ENCODE assay signal across 29 cellular contexts in the genomic region with DNA sequence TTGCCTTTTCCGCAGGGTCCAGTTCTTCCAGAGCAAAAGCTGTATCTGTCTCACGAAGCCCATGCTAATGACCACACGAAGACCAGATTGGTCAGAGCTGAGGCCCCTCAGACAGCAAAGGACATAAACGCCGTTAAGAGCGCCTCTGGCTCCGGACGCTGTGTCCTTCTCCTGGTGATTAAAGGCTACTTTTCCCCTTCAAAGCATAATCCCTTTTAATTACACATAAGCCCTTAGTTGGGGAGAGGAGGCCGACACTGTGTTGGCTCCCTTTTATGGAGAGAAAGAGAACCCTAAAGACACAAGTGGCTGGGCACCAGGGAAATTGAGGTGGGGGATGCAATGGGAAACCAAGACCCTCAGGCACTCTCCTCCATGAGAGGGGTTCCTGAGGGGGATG. TPM values are rescaled to one million over a fixed set of nuclear protein-coding genes. Genes with fewer than 3 reads are reported as not detected.
A peak's percentile ranks its signal among the peaks of the same experiment; 100 is the strongest.
DNase-seq lines count a peak whose midpoint lies in the region; ATAC-seq and TF ChIP-seq lines count a peak whose summit lies in the region.
"Had no signal": no experiment of that assay in that cellular context is flagged by ENCODE, and none has a peak within 500 bp of the region (broad histone marks: within the 10 kb centered on the region; RNA-seq: fewer than 3 reads in every experiment).

A gene (minus strand): TSS at position 166 of the 400 bp plus-strand sequence. CDS start 103 bp downstream, at position 63.

- no peaks in the 10 kb centered on the region for H3K79me1 ChIP-seq in neuronal stem cell (ENCODE audit: low read depth, low read length)

- no CpG with 5 or more reads among the region's 9 CpGs for WGBS in neuronal stem cell (ENCODE audit: extremely low coverage in 2 of 2, insufficient read length in 2 of 2, insufficient replicate concordance in 1 of 2), 2 donors

- H3K4me1 ChIP-seq in GM23338 (ENCODE audit: insufficient read depth) (peaks cover 18% of the 10 kb centered on the region), PC-9 (replicated peaks; ENCODE audit: insufficient read depth) (peaks cover 47% of the 10 kb centered on the region), neuronal stem cell (ENCODE audit: control insufficient read depth in 2 of 2, insufficient read depth in 1 of 2, low read depth in 1 of 2, low read length in 2 of 2) (peaks cover 33 to 34% of the 10 kb centered on the region in 2 donors), vagina (peaks cover 17% of the 10 kb centered on the region)
- H3K4me1 ChIP-seq: left lung, Peyer's patch had no signal

- H3K9me3 Mint-ChIP-seq in GM23338 (no peaks in the 10 kb centered on the region), endothelial cell (ENCODE audit: unreplicated experiment) (no peaks in the 10 kb centered on the region)
- H3K9me3 Mint-ChIP-seq: CD8-positive, alpha-beta memory T cell; naive thymus-derived CD8-positive, alpha-beta T cell; stimulated activated naive CD8-positive, alpha-beta T cell treated with anti-CD3 and anti-CD28 coated beads, Interleukin-15, amount 100 ng/mL, for 72 hours; T-helper 2 cell treated with Interferon-gamma antibody and Interleukin-4, amounts not matched to agents 5 μg/mL and 100 μg/mL, for 36 hours had no signal

- TF ChIP-seq POLR2A in vagina (IDR thresholded peaks at IDR 0.05): no peak

- no peaks in the 10 kb centered on the region for H3K9me2 ChIP-seq in GM23338 (ENCODE audit: insufficient read depth)
- H3K9me2 ChIP-seq in PC-9 (ENCODE audit: insufficient read depth): no peaks in the 10 kb centered on the region

- H3F3A ChIP-seq in GM23338 (replicated peaks; ENCODE audit: low read depth) (no peaks in the 10 kb centered on the region), PC-9 (ENCODE audit: insufficient read depth, low read depth) (peaks cover 13% of the 10 kb centered on the region; the same call in 1 of the 2 replicates)

- TF ChIP-seq CTCF in GM23338 (conservative IDR thresholded peaks at IDR 0.05; ENCODE audit: low read depth in 2 of 2) (no peak), PC-9 (conservative IDR thresholded peaks at IDR 0.05) (no peak), endothelial cell (IDR thresholded peaks at IDR 0.05; ENCODE audit: unreplicated experiment) (no peak), vagina (IDR thresholded peaks at IDR 0.05) (no peak)

- H2AFZ ChIP-seq in GM23338: peak within 1 kb of the TSS; percentile 52; the same call in 1 of the 2 replicates
- no peak within 1 kb of the TSS for H2AFZ ChIP-seq in PC-9
- no peak within 1 kb of the TSS for H2AFZ ChIP-seq in neuronal stem cell (ENCODE audit: low read length)

- no peak within 1 kb of the TSS for H3K9ac ChIP-seq in neuronal stem cell (ENCODE audit: low read depth, low read length, poor library complexity)

- H2AK5ac ChIP-seq in neuronal stem cell (ENCODE audit: low read depth, low read length): peak within 1 kb of the TSS; percentile 10

- H3K9me3 ChIP-seq in PC-9 (ENCODE audit: insufficient read depth, low read depth): no peaks in the 10 kb centered on the region
- H3K9me3 ChIP-seq in neuronal stem cell (replicated peaks in 1 of 2; ENCODE audit: control insufficient read depth in 2 of 2, insufficient read depth in 1 of 2, low read depth in 1 of 2, low read length in 2 of 2): no peaks in the 10 kb centered on the region
- no peaks in the 10 kb centered on the region for H3K9me3 ChIP-seq in vagina
- H3K9me3 ChIP-seq: left lung, ovary, Peyer's patch had no signal

- H2BK120ac ChIP-seq in neuronal stem cell (ENCODE audit: low read depth, low read length): peak within 1 kb of the TSS; percentile 4

- H3K79me2 ChIP-seq in GM23338 (replicated peaks; ENCODE audit: insufficient read depth) (no peaks in the 10 kb centered on the region), PC-9 (ENCODE audit: low read depth) (no peaks in the 10 kb centered on the region)

- no peak within 1 kb of the TSS for H2BK12ac ChIP-seq in neuronal stem cell (ENCODE audit: low read length)

- no peak for ATAC-seq in GM23338
- ATAC-seq in HG02973 (IDR thresholded peaks at IDR 0.05; ENCODE audit: unreplicated experiment): no peak
- ATAC-seq: left lung; naive thymus-derived CD8-positive, alpha-beta T cell; stimulated activated naive CD8-positive, alpha-beta T cell treated with anti-CD3 and anti-CD28 coated beads, Interleukin-15, amount 100 ng/mL, for 72 hours had no signal

- intact Hi-C loops in PC-9 (cut with micrococcal nuclease; ENCODE audit: unreplicated experiment) (no loop called here), vagina (cut with DNase I) (no loop called here)

- H3K36me3 Mint-ChIP-seq in GM23338 (ENCODE audit: low read depth) (no peaks in the 10 kb centered on the region), endothelial cell (ENCODE audit: low read depth, unreplicated experiment) (no peaks in the 10 kb centered on the region)
- H3K36me3 Mint-ChIP-seq: activated naive CD8-positive, alpha-beta T cell; CD8-positive, alpha-beta memory T cell; naive thymus-derived CD8-positive, alpha-beta T cell had no signal

- no peak within 1 kb of the TSS for H2BK15ac ChIP-seq in neuronal stem cell (ENCODE audit: low read length)

- H3K27me3 ChIP-seq in GM23338 (ENCODE audit: insufficient read depth): 0 out of 2 replicates have a peak, but pooled peaks cover 4% of the 10 kb centered on the region
- no peaks in the 10 kb centered on the region for H3K27me3 ChIP-seq in PC-9 (ENCODE audit: insufficient read depth, low read depth)
- no peaks in the 10 kb centered on the region for H3K27me3 ChIP-seq in neuronal stem cell (ENCODE audit: control insufficient read depth in 3 of 3, insufficient read depth in 3 of 3, low read depth in 1 of 3, low read length in 3 of 3)
- no peaks in the 10 kb centered on the region for H3K27me3 ChIP-seq in vagina
- H3K27me3 ChIP-seq: left lung, ovary, Peyer's patch had no signal

- H3K4me3 Mint-ChIP-seq in GM23338 (no peak within 1 kb of the TSS), endothelial cell (ENCODE audit: unreplicated experiment) (peak within 1 kb of the TSS; percentile 14)
- H3K4me3 Mint-ChIP-seq: activated naive CD8-positive, alpha-beta T cell; CD8-positive, alpha-beta memory T cell; naive thymus-derived CD8-positive, alpha-beta T cell; stimulated activated naive CD8-positive, alpha-beta T cell treated with anti-CD3 and anti-CD28 coated beads, Interleukin-15, amount 100 ng/mL, for 72 hours; T-helper 2 cell treated with Interferon-gamma antibody and Interleukin-4, amounts not matched to agents 5 μg/mL and 100 μg/mL, for 36 hours had no signal

- H3K27ac ChIP-seq in GM23338 (ENCODE audit: low read depth): no peak within 1 kb of the TSS
- H3K27ac ChIP-seq in PC-9: no peak within 1 kb of the TSS
- H3K27ac ChIP-seq in neuronal stem cell (replicated peaks; ENCODE audit: low read length): peak within 1 kb of the TSS; percentile 20
- H3K27ac ChIP-seq in vagina: no peak within 1 kb of the TSS
- H3K27ac ChIP-seq: epithelial cell of prostate, left lung, ovary, Peyer's patch had no signal

- POLR2A ChIA-PET in PC-9 (lab: Charles Lee; ENCODE audit: unreplicated experiment): no interaction called here

- no peaks in the 10 kb centered on the region for H3K36me3 ChIP-seq in GM23338 (ENCODE audit: insufficient read depth)
- H3K36me3 ChIP-seq in PC-9 (ENCODE audit: low read depth): no peaks in the 10 kb centered on the region
- no peaks in the 10 kb centered on the region for H3K36me3 ChIP-seq in neuronal stem cell (replicated peaks in 1 of 2; ENCODE audit: control insufficient read depth in 2 of 2, insufficient read depth in 2 of 2, low read length in 2 of 2)
- H3K36me3 ChIP-seq in vagina: no peaks in the 10 kb centered on the region
- H3K36me3 ChIP-seq: left lung, ovary, Peyer's patch had no signal

- no peak within 1 kb of the TSS for H3K4ac ChIP-seq in neuronal stem cell (ENCODE audit: low read length)

- CTCF ChIA-PET in PC-9 (lab: Charles Lee): interaction anchor here (0.6 kb wide), 1 partner anchor 11 kb away, joined by 3 read pairs; no protein-coding TSS in a partner anchor

- H3K18ac ChIP-seq in neuronal stem cell (ENCODE audit: low read length): peak within 1 kb of the TSS; percentile 41

- H3K4me2 ChIP-seq in GM23338 (peak within 1 kb of the TSS; percentile 51), PC-9 (no peak within 1 kb of the TSS), neuronal stem cell (ENCODE audit: insufficient read depth, low read length, poor library complexity, severe bottlenecking) (no peak within 1 kb of the TSS)

- H3K4me1 Mint-ChIP-seq in GM23338: peaks cover 54% of the 10 kb centered on the region
- H3K4me1 Mint-ChIP-seq in endothelial cell (ENCODE audit: unreplicated experiment): peaks cover 36% of the 10 kb centered on the region
- H3K4me1 Mint-ChIP-seq: CD8-positive, alpha-beta memory T cell; naive thymus-derived CD8-positive, alpha-beta T cell; stimulated activated naive CD8-positive, alpha-beta T cell treated with anti-CD3 and anti-CD28 coated beads, Interleukin-15, amount 100 ng/mL, for 72 hours had no signal

- no peaks in the 10 kb centered on the region for H4K20me1 ChIP-seq in GM23338 (replicated peaks; ENCODE audit: insufficient read depth)
- no peaks in the 10 kb centered on the region for H4K20me1 ChIP-seq in PC-9 (ENCODE audit: insufficient read depth)

- H2BK5ac ChIP-seq in neuronal stem cell (ENCODE audit: low read length): no peak within 1 kb of the TSS

- H4K91ac ChIP-seq in neuronal stem cell (ENCODE audit: low read depth, low read length, poor library complexity): no peak within 1 kb of the TSS

- no peak within 1 kb of the TSS for H4K8ac ChIP-seq in neuronal stem cell (ENCODE audit: low read depth, low read length)

- H3K27ac Mint-ChIP-seq in GM23338 (0 out of 2 replicates have a peak within 1 kb of the TSS, but pooled peaks have one; percentile 3), endothelial cell (ENCODE audit: unreplicated experiment) (no peak within 1 kb of the TSS)
- H3K27ac Mint-ChIP-seq: activated naive CD8-positive, alpha-beta T cell; CD8-positive, alpha-beta memory T cell; naive thymus-derived CD8-positive, alpha-beta T cell; T-helper 2 cell treated with Interferon-gamma antibody and Interleukin-4, amounts not matched to agents 5 μg/mL and 100 μg/mL, for 36 hours had no signal

- no peak for DNase-seq in GM23338 (ENCODE audit: low spot score)
- no peak for DNase-seq in PC-9
- no peak for DNase-seq in endothelial cell (ENCODE audit: low spot score)
- no peak for DNase-seq in neuronal stem cell (ENCODE audit: low spot score)
- no peak for DNase-seq in vagina (ENCODE audit: extremely low spot score in 2 of 2)
- DNase-seq in iPS-NIHi11 (ENCODE audit: low spot score): no peak
- no peak for DNase-seq in mucosa of gallbladder (ENCODE audit: low spot score)
- DNase-seq: activated CD4-positive, alpha-beta T cell treated with anti-CD3 and anti-CD28 coated beads for 48 hours; activated CD8-positive, alpha-beta memory T cell treated with anti-CD3 and anti-CD28 coated beads for 24 hours; activated effector memory CD4-positive, alpha-beta T cell treated with Interleukin-2 at 50 U/mL for 16 hours; CD8-positive, alpha-beta memory T cell; DMS53; effector CD4-positive, alpha-beta T cell; HCEC 1CT; Kasumi-1; left lung; naive thymus-derived CD8-positive, alpha-beta T cell; NCI-H1417; NCI-H2029 treated with DMSO at 0.1 percent for 48 hours; NCI-H526 treated with DMSO at 0.1 percent for 48 hours; ovary; Peyer's patch; SHP77; stimulated activated CD4-positive, alpha-beta T cell treated with anti-CD3 and anti-CD28 coated beads, Interleukin-1b, Interleukin-23, amount 100 ng/mL, for 48 hours; stimulated activated naive CD8-positive, alpha-beta T cell treated with anti-CD3 and anti-CD28 coated beads, Interleukin-15, amount 100 ng/mL, for 72 hours had no signal

- H3K27me3 Mint-ChIP-seq in GM23338 (ENCODE audit: insufficient read depth, low read depth, poor library complexity) (peaks cover 14% of the 10 kb centered on the region), endothelial cell (ENCODE audit: unreplicated experiment) (peaks cover 14% of the 10 kb centered on the region)
- H3K27me3 Mint-ChIP-seq: activated naive CD8-positive, alpha-beta T cell; stimulated activated naive CD8-positive, alpha-beta T cell treated with anti-CD3 and anti-CD28 coated beads, Interleukin-15, amount 100 ng/mL, for 72 hours had no signal

- no TSS peak for BruUV-seq in PC-9 (replicated peaks; lab: Mats Ljungman, UMichigan)

- H3K4me3 ChIP-seq in GM23338 (no peak within 1 kb of the TSS), PC-9 (no peak within 1 kb of the TSS), neuronal stem cell (ENCODE audit: low read length in 2 of 2) (no peak within 1 kb of the TSS), vagina (no peak within 1 kb of the TSS)
- H3K4me3 ChIP-seq: left lung, ovary, Peyer's patch had no signal

- no peak within 1 kb of the TSS for H3K23ac ChIP-seq in neuronal stem cell (ENCODE audit: low read depth, low read length, poor library complexity)

- H3K14ac ChIP-seq in neuronal stem cell (ENCODE audit: low read length): peak within 1 kb of the TSS; percentile 23

RNA-seq across cellular contexts. Expression of the gene that starts here (rescaled TPM):
- 0.08 TPM in 1 of 2 replicates, not detected in the other for total RNA-seq in GM23338 (2014; rRNA removed; shearing (Covaris generic))
- not detected in 2 replicates for polyA plus RNA-seq in GM23338 (2016; fragmentation: Nextera tagmentation; extraction: Ambion mirVana)
- 20.0 and 20.8 TPM in 2 replicates for total RNA-seq in PC-9 (2021)
- total RNA-seq in endothelial cell (ENCODE audit: unreplicated experiment): 51.7 TPM
- 0.71 TPM for polyA plus RNA-seq in neuronal stem cell (2013, experiment 1 of 2)
- polyA plus RNA-seq in neuronal stem cell (2013, experiment 2 of 2): 0.66 TPM
- total RNA-seq in vagina: 0.49 TPM
- total RNA-seq in mucosa of gallbladder: 0.26 TPM
- total RNA-seq: CD8-positive, alpha-beta memory T cell; naive thymus-derived CD8-positive, alpha-beta T cell had no signal
- polyA plus RNA-seq: CD8-positive, alpha-beta memory T cell; naive thymus-derived CD8-positive, alpha-beta T cell had no signal

Comparison
In these comparisons a context has a peak if more than half of its experiments do, and no peak if none do; other contexts are left out.
1. RNA of the gene that starts here (total RNA-seq): 51.7 TPM in endothelial cell (single experiment) and 20.0 to 20.8 TPM in PC-9; 0.49 TPM in vagina (single experiment), 0.26 TPM in mucosa of gallbladder (single experiment) and 0.08 TPM in GM23338; every median in the first group is over 10 times any median in the second.